In genomic region chr6:44273617-44274016, GRCh38 we compare ENCODE assay signal across 21 cellular contexts. TPM values are rescaled to one million over a fixed set of nuclear protein-coding genes. Genes with fewer than 3 reads are reported as not detected.
"Had no signal": no experiment of that assay in that cellular context is flagged by ENCODE, and none has a peak within 500 bp of the region (broad histone marks: within the 10 kb centered on the region; RNA-seq: fewer than 3 reads in every experiment).

No MANE protein-coding gene starts in this region.

- H3K4me2 ChIP-seq: KMS-11, SK-N-SH had no signal

- H3K9ac ChIP-seq: KMS-11, SK-N-SH had no signal

- DNase-seq: IMR-90, Kasumi-1, MM.1S, NCI-H1092 treated with DMSO at 0.1 percent for 48 hours, NCI-H1436, NCI-H187, NCI-H2029 treated with DMSO at 0.1 percent for 48 hours, NCI-H2171 treated with DMSO at 0.1 percent for 48 hours, NCI-H345, NCI-H524, NCI-H69, NCI-H774, PC-3, SHP77 had no signal

- H3K9me3 ChIP-seq: SK-N-SH had no signal

- ATAC-seq: Panc1, PC-3 had no signal

- H3K9me2 ChIP-seq: SK-N-SH had no signal

- H3K27ac ChIP-seq: KMS-11, RWPE1 had no signal

RNA-seq across cellular contexts. Expression of gene TMEM151B, which starts 3.4 kb away (rescaled TPM):
- total RNA-seq: HT-29, IMR-90, M059J, NCI-H460, PC-3 had no signal
- polyA plus RNA-seq: IMR-90 had no signal
